Comparison of ENCODE assay signal across 10 cellular contexts in the genomic region with DNA sequence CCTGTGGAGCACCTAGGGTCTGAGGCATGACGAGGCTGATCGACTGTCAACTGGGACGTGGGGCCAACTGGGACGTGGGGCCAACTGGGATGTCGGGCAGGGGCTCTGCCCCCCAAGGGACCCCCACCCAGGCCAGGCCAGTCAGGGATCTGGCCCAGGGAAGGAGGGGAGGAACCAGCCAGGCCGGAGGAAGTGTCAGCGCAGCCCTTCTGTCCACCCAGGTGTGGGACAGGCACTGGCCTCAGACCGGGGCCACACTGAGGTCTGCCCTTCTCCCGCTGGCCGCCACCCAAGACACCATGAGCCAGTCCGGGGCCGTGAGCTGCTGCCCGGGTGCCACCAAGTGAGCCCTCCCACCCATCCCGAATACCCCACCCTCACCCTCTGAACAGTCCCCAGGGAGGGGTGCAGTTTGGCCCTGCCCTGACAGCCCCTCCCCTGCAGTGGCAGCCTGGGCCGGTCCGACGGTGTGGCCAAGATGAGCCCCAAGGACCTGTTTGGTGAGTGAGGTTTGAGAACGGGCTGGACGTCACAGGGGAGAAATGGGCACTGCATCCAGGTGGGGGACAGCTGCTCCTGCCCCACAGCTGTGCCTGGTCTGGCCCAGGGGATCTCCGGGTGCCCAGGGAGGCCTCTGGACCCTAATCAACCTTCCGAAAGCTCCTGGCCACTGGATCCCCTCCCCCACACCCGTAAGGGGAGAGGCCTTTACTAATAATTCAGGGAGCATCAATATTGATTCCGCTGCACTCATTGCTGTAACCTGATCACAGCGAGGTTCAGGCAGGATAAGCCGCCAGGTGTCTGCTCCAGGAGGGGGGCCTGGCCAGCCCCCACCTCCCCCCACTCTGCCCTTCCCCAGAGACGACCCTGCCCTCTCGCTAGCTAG. TPM values are rescaled to one million over a fixed set of nuclear protein-coding genes. Genes with fewer than 3 reads are reported as not detected.
DNase-seq lines count a peak whose midpoint lies in the region; ATAC-seq, FAIRE-seq and TF ChIP-seq lines count a peak whose summit lies in the region.
"Had no signal": no experiment of that assay in that cellular context is flagged by ENCODE, and none has a peak within 500 bp of the region (broad histone marks: within the 10 kb centered on the region; RNA-seq: fewer than 3 reads in every experiment).

No MANE protein-coding gene starts in this region.

- H3K36me3 ChIP-seq in BLaER1 treated with 17β-estradiol and CSF1 and Interleukin-3, amounts not matched to agents 10 nM and 100 nM: peaks cover 0 to 10% (median 4%) of the 10 kb centered on the region in 11 experiments; a peak in 8 of 22 replicates
- H3K36me3 ChIP-seq in Panc1 (ENCODE audit: control insufficient read depth, insufficient read depth, low read length) (no peaks in the 10 kb centered on the region; the same call in 1 of the 2 replicates), liver (ENCODE audit: control insufficient read depth in 4 of 4, insufficient read depth in 3 of 4, low read depth in 1 of 4, low read length in 3 of 4) (peaks cover 0 to 2% (median 0%) of the 10 kb centered on the region in 4 donors)

- H3K27me3 Mint-ChIP-seq in T-cell: peaks cover 12 to 26% of the 10 kb centered on the region in 2 donors
- H3K27me3 Mint-ChIP-seq: progenitor cell of endocrine pancreas had no signal

- peaks cover 0 to 8% (median 4%) of the 10 kb centered on the region in 3 donors for H3K4me1 Mint-ChIP-seq in T-cell

- CTCF ChIA-PET in Panc1 (lab: Charles Lee): no interaction called here
- CTCF ChIA-PET in T-cell (lab: Charles Lee): no interaction called here

- BruUV-seq in Panc1 (replicated peaks; lab: Mats Ljungman, UMichigan): no TSS peak

- FAIRE-seq in HTR-8/SVneo (lab: Jason Lieb, UNC): no peak

- TF ChIP-seq CTCF in Panc1 (IDR thresholded peaks at IDR 0.05) (no peak), liver (IDR thresholded peaks at IDR 0.05; ENCODE audit: low read depth, low read length, missing input control) (no peak)

- POLR2A ChIA-PET in Panc1 (lab: Charles Lee) (no interaction called here), T-cell (lab: Charles Lee) (interaction anchor here in 1 of 2 donors (1.0 kb wide), 1 partner anchor 14 kb away, joined by 3 read pairs; the partner anchor contains the start of gene TMEM80)

- H3K27ac ChIP-seq in BLaER1 treated with 17β-estradiol and CSF1 and Interleukin-3, amounts not matched to agents 10 nM and 100 nM: no peak overlapping the region
- H3K27ac ChIP-seq in Panc1 (ENCODE audit: low read length): peak overlapping the region; percentile 56
- peak overlapping the region; percentile 38 to 66 for H3K27ac ChIP-seq in liver (ENCODE audit: low read depth in 1 of 2, low read length in 2 of 2)

- peak overlapping the region in 7 of 11 experiments; percentile 38 to 63 (median 47); a peak in 12 of 22 replicates for H3K4me2 ChIP-seq in BLaER1 treated with 17β-estradiol and CSF1 and Interleukin-3, amounts not matched to agents 10 nM and 100 nM

- no peak for TF ChIP-seq RAD21 in liver (IDR thresholded peaks at IDR 0.05)

- intact Hi-C loops in Panc1 (cut with micrococcal nuclease; ENCODE audit: unreplicated experiment): no loop called here

- H3K9ac ChIP-seq in BLaER1 treated with 17β-estradiol and CSF1 and Interleukin-3, amounts not matched to agents 10 nM and 100 nM: no peak overlapping the region
- peak overlapping the region in 1 of 2 donors; percentile 26 for H3K9ac ChIP-seq in liver (ENCODE audit: low read depth in 1 of 2, low read length in 2 of 2)

- peaks cover 0 to 41% (median 29%) of the 10 kb centered on the region in 11 experiments; a peak in 17 of 22 replicates for H4K20me1 ChIP-seq in BLaER1 treated with 17β-estradiol and CSF1 and Interleukin-3, amounts not matched to agents 10 nM and 100 nM

- in situ Hi-C loops in Panc1 (cut with HindIII; ENCODE audit: low pct_unique_long_range_greater_than_20kb, low sequenced_read_pairs): no loop called here

- no peaks in the 10 kb centered on the region for H3K9me3 ChIP-seq in BLaER1 treated with 17β-estradiol and CSF1 and Interleukin-3, amounts not matched to agents 10 nM and 100 nM (replicated peaks in 1 of 11)
- H3K9me3 ChIP-seq in Panc1 (ENCODE audit: control insufficient read depth, insufficient read depth, low read depth, low read length) (no peaks in the 10 kb centered on the region), liver (ENCODE audit: control insufficient read depth in 4 of 4, low read length in 3 of 4) (no peaks in the 10 kb centered on the region)

- 44% methylated on average over 27 of the region's 27 CpGs for WGBS in liver

- no peak for ATAC-seq in Panc1
- ATAC-seq in T-cell (replicated peaks in 1 of 4): no peak
- ATAC-seq in GM21825 (IDR thresholded peaks at IDR 0.05; ENCODE audit: unreplicated experiment): no peak

- DNase-seq in Panc1 (ENCODE audit: low read depth, low spot score) (no peak), HTR-8/SVneo (ENCODE audit: insufficient read length, low spot score) (no peak), T-cell (no peak)
- DNase-seq: activated T-cell treated with anti-CD3 and anti-CD28 coated beads, Interleukin-2, amount 50 U/mL, for 48 hours; NCI-H187 treated with DMSO at 0.1 percent for 48 hours; SIG-M5 had no signal

- no peak overlapping the region for H3K4me3 ChIP-seq in BLaER1 treated with 17β-estradiol and CSF1 and Interleukin-3, amounts not matched to agents 10 nM and 100 nM
- H3K4me3 ChIP-seq in Panc1 (ENCODE audit: low read depth in 2 of 2, low read length in 2 of 2) (no peak overlapping the region), liver (ENCODE audit: low read depth in 1 of 3, low read length in 3 of 3) (no peak overlapping the region)

- H3K4me3 Mint-ChIP-seq in T-cell: no peak overlapping the region

- no peaks in the 10 kb centered on the region for H3K9me3 Mint-ChIP-seq in T-cell

- H3K36me3 Mint-ChIP-seq in T-cell: no peaks in the 10 kb centered on the region

- H3K27me3 ChIP-seq in BLaER1 treated with 17β-estradiol and CSF1 and Interleukin-3, amounts not matched to agents 10 nM and 100 nM: peaks cover 57 to 71% (median 68%) of the 10 kb centered on the region in 11 experiments
- H3K27me3 ChIP-seq in Panc1 (ENCODE audit: control insufficient read depth, insufficient read depth, low read length): no peaks in the 10 kb centered on the region
- H3K27me3 ChIP-seq in liver (ENCODE audit: control insufficient read depth in 4 of 4, insufficient read depth in 4 of 4, low read length in 3 of 4): no peaks in the 10 kb centered on the region

- peaks cover 29 to 58% (median 43%) of the 10 kb centered on the region in 10 experiments for H3K4me1 ChIP-seq in BLaER1 treated with 17β-estradiol and CSF1 and Interleukin-3, amounts not matched to agents 10 nM and 100 nM
- peaks cover 57% of the 10 kb centered on the region for H3K4me1 ChIP-seq in Panc1 (ENCODE audit: control insufficient read depth, insufficient read depth, low read length)
- H3K4me1 ChIP-seq in liver (ENCODE audit: control insufficient read depth in 4 of 4, insufficient read depth in 4 of 4, low read length in 3 of 4): peaks cover 21 to 65% (median 48%) of the 10 kb centered on the region in 4 donors

- no peak overlapping the region for H3K27ac Mint-ChIP-seq in T-cell

TF ChIP-seq in liver, 16 proteins besides CTCF, POLR2A, EP300 and RAD21:
- no peak for TF ChIP-seq SP1 (IDR thresholded peaks at IDR 0.05)
- no peak for TF ChIP-seq ZBTB33 (IDR thresholded peaks at IDR 0.05)
- TF ChIP-seq FOXA1 (IDR thresholded peaks at IDR 0.05): no peak
- TF ChIP-seq RXRA (IDR thresholded peaks at IDR 0.05): no peak

RNA-seq across cellular contexts. Expression of gene EPS8L2, which starts 3.3 kb away (rescaled TPM):
- total RNA-seq in Panc1 (2021; ENCODE audit: unreplicated experiment) (256 TPM), liver (100 to 1,000 TPM in 1 of 2 donors, 10 to 100 TPM in 1; 24.4 to 138 TPM), T-cell (10 to 100 TPM in 4 of 5 donors, 1 to 10 TPM in 1; 7.5 to 18.5 (median 14.6) TPM)
- polyA plus RNA-seq in Panc1 (2012; ENCODE audit: insufficient read length): 495 TPM
- polyA plus RNA-seq in liver: 10 to 100 TPM; 62.2 to 63.2 TPM

RNA-seq across cellular contexts. Expression of gene TMEM80, which starts 13.7 kb away (rescaled TPM):
- total RNA-seq in Panc1 (2021; ENCODE audit: unreplicated experiment) (45.2 TPM), liver (10 to 100 TPM in 1 of 2 donors, 1 to 10 TPM in 1; 5.1 to 11.1 TPM), T-cell (10 to 100 TPM; 21.2 to 43.9 (median 42.4) TPM)
- 35.2 TPM for polyA plus RNA-seq in Panc1 (2012; ENCODE audit: insufficient read length)
- 10 to 100 TPM in 1 of 2 donors, 1 to 10 TPM in 1; 5.3 to 12.4 TPM for polyA plus RNA-seq in liver

RNA-seq across cellular contexts. Expression of gene DEAF1, which starts 14.3 kb away (rescaled TPM):
- total RNA-seq in Panc1 (2021; ENCODE audit: unreplicated experiment) (105 TPM), liver (10 to 100 TPM in 1 of 2 donors, 1 to 10 TPM in 1; 9.6 to 11.4 TPM), T-cell (100 to 1,000 TPM in 1 of 5 donors, 10 to 100 TPM in 4; 55.8 to 121 (median 57.3) TPM)
- 143 TPM for polyA plus RNA-seq in Panc1 (2012; ENCODE audit: insufficient read length)
- 10 to 100 TPM in 1 of 2 donors, 1 to 10 TPM in 1; 7.0 to 10.5 TPM for polyA plus RNA-seq in liver

RNA-seq across cellular contexts. Expression of gene TALDO1, which starts 37.9 kb away (rescaled TPM):
- total RNA-seq in Panc1 (2021; ENCODE audit: unreplicated experiment) (257 TPM), liver (100 to 1,000 TPM in 1 of 2 donors, 10 to 100 TPM in 1; 72.5 to 181 TPM), T-cell (100 to 1,000 TPM in 3 of 5 donors, 10 to 100 TPM in 2; 60.5 to 106 (median 102) TPM)
- 397 TPM for polyA plus RNA-seq in Panc1 (2012; ENCODE audit: insufficient read length)
- 100 to 1,000 TPM; 123 to 133 TPM for polyA plus RNA-seq in liver

Comparison
In these comparisons a context has a peak if more than half of its experiments do, and no peak if none do; other contexts are left out.
1. H3K27ac ChIP-seq: peak in Panc1 (single experiment) and liver (2 of 2); none in BLaER1 treated with 17β-estradiol and CSF1 and Interleukin-3, amounts not matched to agents 10 nM and 100 nM (0 of 11).